ENCODE assay signal across 1 cellular context in genomic region chr9:6413365-6414263, GRCh38.
TF ChIP-seq lines count a peak whose summit lies in the region.

No MANE protein-coding gene starts in this region.

TF ChIP-seq in HEK293, 187 proteins besides CTCF, POLR2A, EP300 and RAD21 (continued from another document):
- TF ChIP-seq PATZ1 (tag by site-specific recombination; IDR thresholded peaks at IDR 0.05) = 0 out of 2 replicates have a peak, but pooled peaks have one; percentile 56
- TF ChIP-seq KLF7 (tag by site-specific recombination; IDR thresholded peaks at IDR 0.05; ENCODE audit: borderline replicate concordance) = no peak
- TF ChIP-seq, protein P1, sequence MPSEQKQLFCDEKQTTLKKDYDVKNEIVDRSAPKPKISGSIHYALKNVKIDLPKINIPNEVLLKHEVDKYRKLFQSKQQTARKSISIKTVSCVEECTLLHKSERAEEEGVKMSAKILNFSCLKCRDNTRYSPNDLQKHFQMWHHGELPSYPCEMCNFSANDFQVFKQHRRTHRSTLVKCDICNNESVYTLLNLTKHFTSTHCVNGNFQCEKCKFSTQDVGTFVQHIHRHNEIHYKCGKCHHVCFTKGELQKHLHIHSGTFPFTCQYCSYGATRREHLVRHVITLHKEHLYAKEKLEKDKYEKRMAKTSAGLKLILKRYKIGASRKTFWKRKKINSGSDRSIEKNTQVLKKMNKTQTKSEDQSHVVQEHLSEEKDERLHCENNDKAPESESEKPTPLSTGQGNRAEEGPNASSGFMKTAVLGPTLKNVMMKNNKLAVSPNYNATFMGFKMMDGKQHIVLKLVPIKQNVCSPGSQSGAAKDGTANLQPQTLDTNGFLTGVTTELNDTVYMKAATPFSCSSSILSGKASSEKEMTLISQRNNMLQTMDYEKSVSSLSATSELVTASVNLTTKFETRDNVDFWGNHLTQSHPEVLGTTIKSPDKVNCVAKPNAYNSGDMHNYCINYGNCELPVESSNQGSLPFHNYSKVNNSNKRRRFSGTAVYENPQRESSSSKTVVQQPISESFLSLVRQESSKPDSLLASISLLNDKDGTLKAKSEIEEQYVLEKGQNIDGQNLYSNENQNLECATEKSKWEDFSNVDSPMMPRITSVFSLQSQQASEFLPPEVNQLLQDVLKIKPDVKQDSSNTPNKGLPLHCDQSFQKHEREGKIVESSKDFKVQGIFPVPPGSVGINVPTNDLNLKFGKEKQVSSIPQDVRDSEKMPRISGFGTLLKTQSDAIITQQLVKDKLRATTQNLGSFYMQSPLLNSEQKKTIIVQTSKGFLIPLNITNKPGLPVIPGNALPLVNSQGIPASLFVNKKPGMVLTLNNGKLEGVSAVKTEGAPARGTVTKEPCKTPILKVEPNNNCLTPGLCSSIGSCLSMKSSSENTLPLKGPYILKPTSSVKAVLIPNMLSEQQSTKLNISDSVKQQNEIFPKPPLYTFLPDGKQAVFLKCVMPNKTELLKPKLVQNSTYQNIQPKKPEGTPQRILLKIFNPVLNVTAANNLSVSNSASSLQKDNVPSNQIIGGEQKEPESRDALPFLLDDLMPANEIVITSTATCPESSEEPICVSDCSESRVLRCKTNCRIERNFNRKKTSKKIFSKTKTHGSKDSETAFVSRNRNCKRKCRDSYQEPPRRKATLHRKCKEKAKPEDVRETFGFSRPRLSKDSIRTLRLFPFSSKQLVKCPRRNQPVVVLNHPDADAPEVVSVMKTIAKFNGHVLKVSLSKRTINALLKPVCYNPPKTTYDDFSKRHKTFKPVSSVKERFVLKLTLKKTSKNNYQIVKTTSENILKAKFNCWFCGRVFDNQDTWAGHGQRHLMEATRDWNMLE (tag by site-specific recombination; conservative IDR thresholded peaks at IDR 0.05; ENCODE audit: low read depth) = no peak
- TF ChIP-seq, protein P2, sequence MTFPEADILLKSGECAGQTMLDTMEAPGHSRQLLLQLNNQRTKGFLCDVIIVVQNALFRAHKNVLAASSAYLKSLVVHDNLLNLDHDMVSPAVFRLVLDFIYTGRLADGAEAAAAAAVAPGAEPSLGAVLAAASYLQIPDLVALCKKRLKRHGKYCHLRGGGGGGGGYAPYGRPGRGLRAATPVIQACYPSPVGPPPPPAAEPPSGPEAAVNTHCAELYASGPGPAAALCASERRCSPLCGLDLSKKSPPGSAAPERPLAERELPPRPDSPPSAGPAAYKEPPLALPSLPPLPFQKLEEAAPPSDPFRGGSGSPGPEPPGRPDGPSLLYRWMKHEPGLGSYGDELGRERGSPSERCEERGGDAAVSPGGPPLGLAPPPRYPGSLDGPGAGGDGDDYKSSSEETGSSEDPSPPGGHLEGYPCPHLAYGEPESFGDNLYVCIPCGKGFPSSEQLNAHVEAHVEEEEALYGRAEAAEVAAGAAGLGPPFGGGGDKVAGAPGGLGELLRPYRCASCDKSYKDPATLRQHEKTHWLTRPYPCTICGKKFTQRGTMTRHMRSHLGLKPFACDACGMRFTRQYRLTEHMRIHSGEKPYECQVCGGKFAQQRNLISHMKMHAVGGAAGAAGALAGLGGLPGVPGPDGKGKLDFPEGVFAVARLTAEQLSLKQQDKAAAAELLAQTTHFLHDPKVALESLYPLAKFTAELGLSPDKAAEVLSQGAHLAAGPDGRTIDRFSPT (tag by site-specific recombination; IDR thresholded peaks at IDR 0.05) = peak; percentile 62; the same call in 1 of the 2 replicates
- TF ChIP-seq ZNF654 (tag by site-specific recombination; IDR thresholded peaks at IDR 0.05; ENCODE audit: low read depth) = no peak
- TF ChIP-seq SALL2 (tag by site-specific recombination; IDR thresholded peaks at IDR 0.05; ENCODE audit: borderline replicate concordance) = no peak
- TF ChIP-seq GLIS2 (tag by site-specific recombination; IDR thresholded peaks at IDR 0.05) = peak; percentile 74
- no peak for TF ChIP-seq ZNF2 (tag by site-specific recombination; IDR thresholded peaks at IDR 0.05)
- TF ChIP-seq ZNF501 (tag by site-specific recombination; IDR thresholded peaks at IDR 0.05) = no peak
- no peak for TF ChIP-seq ZBTB44 (tag by site-specific recombination; IDR thresholded peaks at IDR 0.05)
- peak; percentile 49; the same call in 1 of the 2 replicates for TF ChIP-seq ZBTB48 (tag by site-specific recombination; IDR thresholded peaks at IDR 0.05)
